In the genomic region with DNA sequence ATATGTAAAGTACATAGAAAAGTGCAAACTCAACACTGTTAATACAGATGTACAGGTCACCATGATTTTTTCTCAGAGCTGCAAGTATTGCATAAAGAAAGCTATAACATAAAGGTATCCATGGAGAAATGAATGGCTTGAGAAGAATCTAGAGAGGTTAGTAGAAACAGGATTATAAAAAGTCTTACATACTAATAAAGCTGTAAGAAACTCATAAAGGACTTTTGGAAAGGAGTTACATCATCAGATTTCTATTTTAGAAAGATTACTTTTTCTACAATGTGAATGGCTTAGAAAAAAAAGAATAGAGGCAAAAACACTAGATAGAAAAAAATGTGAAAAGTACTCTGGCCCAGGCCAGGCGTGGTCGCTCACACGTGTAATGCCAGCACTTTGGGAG, we compare ENCODE assay signal across 2 cellular contexts.
TF ChIP-seq lines count a peak whose summit lies in the region.

No MANE protein-coding gene starts in this region.

TF ChIP-seq in HEK293, 187 proteins besides CTCF, POLR2A, EP300 and RAD21:
- TF ChIP-seq, protein P1, sequence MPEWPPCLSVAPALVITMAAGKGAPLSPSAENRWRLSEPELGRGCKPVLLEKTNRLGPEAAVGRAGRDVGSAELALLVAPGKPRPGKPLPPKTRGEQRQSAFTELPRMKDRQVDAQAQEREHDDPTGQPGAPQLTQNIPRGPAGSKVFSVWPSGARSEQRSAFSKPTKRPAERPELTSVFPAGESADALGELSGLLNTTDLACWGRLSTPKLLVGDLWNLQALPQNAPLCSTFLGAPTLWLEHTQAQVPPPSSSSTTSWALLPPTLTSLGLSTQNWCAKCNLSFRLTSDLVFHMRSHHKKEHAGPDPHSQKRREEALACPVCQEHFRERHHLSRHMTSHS (tag by site-specific recombination; IDR thresholded peaks at IDR 0.05): no peak
- TF ChIP-seq, protein P2, sequence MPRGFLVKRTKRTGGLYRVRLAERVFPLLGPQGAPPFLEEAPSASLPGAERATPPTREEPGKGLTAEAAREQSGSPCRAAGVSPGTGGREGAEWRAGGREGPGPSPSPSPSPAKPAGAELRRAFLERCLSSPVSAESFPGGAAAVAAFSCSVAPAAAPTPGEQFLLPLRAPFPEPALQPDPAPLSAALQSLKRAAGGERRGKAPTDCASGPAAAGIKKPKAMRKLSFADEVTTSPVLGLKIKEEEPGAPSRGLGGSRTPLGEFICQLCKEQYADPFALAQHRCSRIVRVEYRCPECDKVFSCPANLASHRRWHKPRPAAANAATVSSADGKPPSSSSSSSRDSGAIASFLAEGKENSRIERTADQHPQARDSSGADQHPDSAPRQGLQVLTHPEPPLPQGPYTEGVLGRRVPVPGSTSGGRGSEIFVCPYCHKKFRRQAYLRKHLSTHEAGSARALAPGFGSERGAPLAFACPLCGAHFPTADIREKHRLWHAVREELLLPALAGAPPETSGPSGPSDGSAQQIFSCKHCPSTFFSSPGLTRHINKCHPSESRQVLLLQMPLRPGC (tag by site-specific recombination; IDR thresholded peaks at IDR 0.05): no peak
- TF ChIP-seq, protein P3, sequence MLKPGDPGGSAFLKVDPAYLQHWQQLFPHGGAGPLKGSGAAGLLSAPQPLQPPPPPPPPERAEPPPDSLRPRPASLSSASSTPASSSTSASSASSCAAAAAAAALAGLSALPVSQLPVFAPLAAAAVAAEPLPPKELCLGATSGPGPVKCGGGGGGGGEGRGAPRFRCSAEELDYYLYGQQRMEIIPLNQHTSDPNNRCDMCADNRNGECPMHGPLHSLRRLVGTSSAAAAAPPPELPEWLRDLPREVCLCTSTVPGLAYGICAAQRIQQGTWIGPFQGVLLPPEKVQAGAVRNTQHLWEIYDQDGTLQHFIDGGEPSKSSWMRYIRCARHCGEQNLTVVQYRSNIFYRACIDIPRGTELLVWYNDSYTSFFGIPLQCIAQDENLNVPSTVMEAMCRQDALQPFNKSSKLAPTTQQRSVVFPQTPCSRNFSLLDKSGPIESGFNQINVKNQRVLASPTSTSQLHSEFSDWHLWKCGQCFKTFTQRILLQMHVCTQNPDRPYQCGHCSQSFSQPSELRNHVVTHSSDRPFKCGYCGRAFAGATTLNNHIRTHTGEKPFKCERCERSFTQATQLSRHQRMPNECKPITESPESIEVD (tag by site-specific recombination; IDR thresholded peaks at IDR 0.05): peak; percentile 52

TF ChIP-seq in K562, 482 proteins besides CTCF, POLR2A, EP300 and RAD21:
- TF ChIP-seq EWSR1 (IDR thresholded peaks at IDR 0.05; ENCODE audit: borderline replicate concordance, low read depth, partially characterized antibody) (no peak), ZNF408 (CRISPR knock-in tag; IDR thresholded peaks at IDR 0.05; ENCODE audit: low read depth) (no peak), ZSCAN32 (CRISPR knock-in tag; IDR thresholded peaks at IDR 0.05) (no peak)
- TF ChIP-seq, protein P4, sequence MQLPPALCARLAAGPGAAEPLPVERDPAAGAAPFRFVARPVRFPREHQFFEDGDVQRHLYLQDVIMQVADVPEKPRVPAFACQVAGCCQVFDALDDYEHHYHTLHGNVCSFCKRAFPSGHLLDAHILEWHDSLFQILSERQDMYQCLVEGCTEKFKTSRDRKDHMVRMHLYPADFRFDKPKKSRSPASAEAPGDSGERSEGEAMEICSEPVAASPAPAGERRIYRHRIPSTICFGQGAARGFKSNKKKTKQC (CRISPR knock-in tag; IDR thresholded peaks at IDR 0.05): no peak
- TF ChIP-seq, protein P5, sequence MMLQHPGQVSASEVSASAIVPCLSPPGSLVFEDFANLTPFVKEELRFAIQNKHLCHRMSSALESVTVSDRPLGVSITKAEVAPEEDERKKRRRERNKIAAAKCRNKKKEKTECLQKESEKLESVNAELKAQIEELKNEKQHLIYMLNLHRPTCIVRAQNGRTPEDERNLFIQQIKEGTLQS (IDR thresholded peaks at IDR 0.05): 0 out of 2 replicates have a peak, but pooled peaks have one; percentile 46
- TF ChIP-seq, protein P5 (CRISPR knock-in tag; conservative IDR thresholded peaks at IDR 0.05): no peak
- TF ChIP-seq, protein P6, sequence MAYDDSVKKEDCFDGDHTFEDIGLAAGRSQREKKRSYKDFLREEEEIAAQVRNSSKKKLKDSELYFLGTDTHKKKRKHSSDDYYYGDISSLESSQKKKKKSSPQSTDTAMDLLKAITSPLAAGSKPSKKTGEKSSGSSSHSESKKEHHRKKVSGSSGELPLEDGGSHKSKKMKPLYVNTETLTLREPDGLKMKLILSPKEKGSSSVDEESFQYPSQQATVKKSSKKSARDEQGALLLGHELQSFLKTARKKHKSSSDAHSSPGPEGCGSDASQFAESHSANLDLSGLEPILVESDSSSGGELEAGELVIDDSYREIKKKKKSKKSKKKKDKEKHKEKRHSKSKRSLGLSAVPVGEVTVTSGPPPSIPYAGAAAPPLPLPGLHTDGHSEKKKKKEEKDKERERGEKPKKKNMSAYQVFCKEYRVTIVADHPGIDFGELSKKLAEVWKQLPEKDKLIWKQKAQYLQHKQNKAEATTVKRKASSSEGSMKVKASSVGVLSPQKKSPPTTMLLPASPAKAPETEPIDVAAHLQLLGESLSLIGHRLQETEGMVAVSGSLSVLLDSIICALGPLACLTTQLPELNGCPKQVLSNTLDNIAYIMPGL (CRISPR knock-in tag; IDR thresholded peaks at IDR 0.05): no peak
- TF ChIP-seq, protein P7, sequence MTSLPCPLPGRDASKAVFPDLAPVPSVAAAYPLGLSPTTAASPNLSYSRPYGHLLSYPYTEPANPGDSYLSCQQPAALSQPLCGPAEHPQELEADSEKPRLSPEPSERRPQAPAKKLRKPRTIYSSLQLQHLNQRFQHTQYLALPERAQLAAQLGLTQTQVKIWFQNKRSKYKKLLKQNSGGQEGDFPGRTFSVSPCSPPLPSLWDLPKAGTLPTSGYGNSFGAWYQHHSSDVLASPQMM (CRISPR knock-in tag; IDR thresholded peaks at IDR 0.05): no peak
